Comparison of ENCODE assay signal across 7 cellular contexts in genomic region chr6:57313711-57314471, GRCh38. TPM values are rescaled to one million over a fixed set of nuclear protein-coding genes. Genes with fewer than 3 reads are reported as not detected.
DNase-seq lines count a peak whose midpoint lies in the region; ATAC-seq, FAIRE-seq and TF ChIP-seq lines count a peak whose summit lies in the region.

No MANE protein-coding gene starts in this region.

- peak; percentile 70 for DNase-seq in HPDE6-E6E7 (ENCODE audit: extremely low spot score)
- DNase-seq in astrocyte (ENCODE audit: low read depth) = peak; percentile 99
- DNase-seq in kidney epithelial cell (ENCODE audit: low read depth) = peak; percentile 95
- DNase-seq in transverse colon = peak; percentile 45
- no peak for DNase-seq in NCI-H1436 treated with DMSO at 0.1 percent for 48 hours (lab: John Stamatoyannopoulos, UW)
- DNase-seq in effector memory CD4-positive, alpha-beta T cell = no peak

- H3K4me3 ChIP-seq in astrocyte (ENCODE audit: insufficient read depth, low read depth, low read length) = peak overlapping the region; percentile 0
- H3K4me3 ChIP-seq in kidney epithelial cell (ENCODE audit: low read depth, low read length) = no peak overlapping the region
- no peak overlapping the region for H3K4me3 ChIP-seq in transverse colon
- no peak overlapping the region for H3K4me3 ChIP-seq in effector memory CD4-positive, alpha-beta T cell (ENCODE audit: insufficient read depth, low read depth, low read length, poor library complexity, severe bottlenecking)

- no peaks in the 10 kb centered on the region for H3K27me3 Mint-ChIP-seq in astrocyte (ENCODE audit: low read depth, unreplicated experiment)

- no peak for TF ChIP-seq POLR2A in transverse colon (IDR thresholded peaks at IDR 0.05)

- peak overlapping the region; percentile 83 for H3K9ac ChIP-seq in astrocyte (ENCODE audit: low read length)

- H3K4me1 Mint-ChIP-seq in astrocyte (ENCODE audit: low read depth, unreplicated experiment) = peaks cover 30% of the 10 kb centered on the region

- peak overlapping the region; percentile 22 for H2AFZ ChIP-seq in astrocyte (ENCODE audit: low read depth, low read length)

- H3K36me3 ChIP-seq in astrocyte (ENCODE audit: insufficient read depth, low read length) = no peaks in the 10 kb centered on the region
- no peaks in the 10 kb centered on the region for H3K36me3 ChIP-seq in kidney epithelial cell (ENCODE audit: control insufficient read depth, insufficient read depth, low read length)
- no peaks in the 10 kb centered on the region for H3K36me3 ChIP-seq in transverse colon
- H3K36me3 ChIP-seq in effector memory CD4-positive, alpha-beta T cell (ENCODE audit: control insufficient read depth, insufficient read depth, low read length) = no peaks in the 10 kb centered on the region

- intact Hi-C loops in transverse colon (cut with DNase I; ENCODE audit: low total_unique reads) = loop anchor here (5.0 kb wide), 1 partner anchor 52 kb away; no protein-coding TSS in a partner anchor

- no peaks in the 10 kb centered on the region for H4K20me1 ChIP-seq in astrocyte (ENCODE audit: insufficient read depth, low read length)

- H3K4me2 ChIP-seq in astrocyte (ENCODE audit: low read length) = peak overlapping the region; percentile 73

- H3K4me3 Mint-ChIP-seq in astrocyte (ENCODE audit: unreplicated experiment) = peak overlapping the region; percentile 17

- TF ChIP-seq CTCF in astrocyte (IDR thresholded peaks at IDR 0.05; ENCODE audit: insufficient read depth, low read depth, low read length) (peak; percentile 5), kidney epithelial cell (IDR thresholded peaks at IDR 0.05; ENCODE audit: insufficient read depth, low read length, poor library complexity, severe bottlenecking) (no peak), transverse colon (IDR thresholded peaks at IDR 0.05) (peak in 2 of 5 experiments; percentile 5 to 25)

- peaks cover 15% of the 10 kb centered on the region for H3K79me2 ChIP-seq in astrocyte (ENCODE audit: insufficient read depth, low read length)

- H3K9me3 ChIP-seq in astrocyte (ENCODE audit: insufficient read depth, low read depth, low read length) (peaks cover 2% of the 10 kb centered on the region), transverse colon (no peaks in the 10 kb centered on the region)
- no peaks in the 10 kb centered on the region for H3K9me3 ChIP-seq in effector memory CD4-positive, alpha-beta T cell (ENCODE audit: control insufficient read depth, low read length)

- TF ChIP-seq EP300 in transverse colon (IDR thresholded peaks at IDR 0.05; ENCODE audit: low read depth) = peak; percentile 83

- peak overlapping the region; percentile 97 for H3K27ac ChIP-seq in astrocyte (ENCODE audit: low read depth, low read length)
- H3K27ac ChIP-seq in transverse colon = peak overlapping the region; percentile 76 to 87 (median 86)
- H3K27ac ChIP-seq in effector memory CD4-positive, alpha-beta T cell (ENCODE audit: insufficient read depth, low read length, poor library complexity, severe bottlenecking) = no peak overlapping the region

- H3K9me3 Mint-ChIP-seq in astrocyte (ENCODE audit: unreplicated experiment) = peaks cover 4% of the 10 kb centered on the region

- H3K4me1 ChIP-seq in astrocyte (ENCODE audit: insufficient read depth, low read length) (peaks cover 30% of the 10 kb centered on the region), transverse colon (peaks cover 24 to 40% (median 29%) of the 10 kb centered on the region in 4 donors)
- no peaks in the 10 kb centered on the region for H3K4me1 ChIP-seq in effector memory CD4-positive, alpha-beta T cell (ENCODE audit: control insufficient read depth, insufficient read depth, low read length, poor library complexity, severe bottlenecking)

- H3K27ac Mint-ChIP-seq in astrocyte (ENCODE audit: unreplicated experiment) = peak overlapping the region; percentile 99

- peak; percentile 97 for FAIRE-seq in astrocyte (lab: Jason Lieb, UNC)

- WGBS in transverse colon (ENCODE audit: low coverage in 1 of 2), 2 donors = 41 to 84% methylated on average over 3 to 12 of the region's 12 CpGs

- no peaks in the 10 kb centered on the region for H3K36me3 Mint-ChIP-seq in astrocyte (ENCODE audit: low read depth, unreplicated experiment)

- ATAC-seq in HG02763 (IDR thresholded peaks at IDR 0.05; ENCODE audit: unreplicated experiment) = no peak

- no peaks in the 10 kb centered on the region for H3K27me3 ChIP-seq in astrocyte (ENCODE audit: insufficient read depth, low read length)
- H3K27me3 ChIP-seq in kidney epithelial cell (ENCODE audit: control insufficient read depth, insufficient read depth, low read length) = no peaks in the 10 kb centered on the region
- H3K27me3 ChIP-seq in transverse colon = no peaks in the 10 kb centered on the region
- H3K27me3 ChIP-seq in effector memory CD4-positive, alpha-beta T cell (replicated peaks; ENCODE audit: control insufficient read depth, insufficient read depth, low read length, poor library complexity, severe bottlenecking) = no peaks in the 10 kb centered on the region

- in situ Hi-C loops in transverse colon (cut with MboI; ENCODE audit: low pct_ligation_motif_present in 1 of 4, low pct_unique_long_range_greater_than_20kb in 1 of 4, low sequenced_read_pairs in 3 of 4) = loop anchor here in 3 of 4 donors (10.0 to 25.0 kb wide), 5 partner anchors 127 to 677 kb away; partner anchors contain the start of genes ZNF451 (in 2 of the 3) and DST (in 1 of the 3)

RNA-seq across cellular contexts. Expression of gene PRIM2, which starts 3.5 kb away (rescaled TPM):
- total RNA-seq in astrocyte = 11.9 TPM in 2 replicates
- 16.2 and 17.9 TPM in 2 replicates for total RNA-seq in kidney epithelial cell
- total RNA-seq in transverse colon = 10 to 100 TPM in 3 of 4 donors, 1 to 10 TPM in 1; 9.6 to 47.4 (median 20.4) TPM

Comparison
In these comparisons a context has a peak if more than half of its experiments do, and no peak if none do; other contexts are left out.
1. DNase-seq: peak in HPDE6-E6E7 (single experiment), astrocyte (single experiment), kidney epithelial cell (single experiment) and transverse colon (single experiment); none in NCI-H1436 treated with DMSO at 0.1 percent for 48 hours (single experiment) and effector memory CD4-positive, alpha-beta T cell (0 of 3).